ENCODE assay signal across 1 cellular context in genomic region chr5:126624534-126624933, GRCh38.
TF ChIP-seq lines count a peak whose summit lies in the region.

No MANE protein-coding gene starts in this region.

TF ChIP-seq in SK-N-SH, 30 proteins besides CTCF, POLR2A, EP300 and RAD21 (continued from another document):
- peak; percentile 36; the same call in 1 of the 2 replicates for TF ChIP-seq MAX (IDR thresholded peaks at IDR 0.05; ENCODE audit: low read depth)
- no peak for TF ChIP-seq SIN3A (IDR thresholded peaks at IDR 0.05; ENCODE audit: borderline replicate concordance, low read depth, low read length)
- TF ChIP-seq PBX3 (IDR thresholded peaks at IDR 0.05): peak; percentile 33; the same call in 1 of the 2 replicates
- TF ChIP-seq RFX5 (IDR thresholded peaks at IDR 0.05; ENCODE audit: low read length): no peak
- TF ChIP-seq FOXM1 (IDR thresholded peaks at IDR 0.05; ENCODE audit: low read depth): no peak
- TF ChIP-seq REST (IDR thresholded peaks at IDR 0.05; ENCODE audit: low read depth, low read length): no peak
- TF ChIP-seq RCOR1 (IDR thresholded peaks at IDR 0.05; ENCODE audit: low read length): no peak
- TF ChIP-seq GABPA (IDR thresholded peaks at IDR 0.05; ENCODE audit: low read depth): no peak
- TF ChIP-seq ELF1 (IDR thresholded peaks at IDR 0.05): no peak
- no peak for TF ChIP-seq EZH2phosphoT487 (IDR thresholded peaks at IDR 0.05; ENCODE audit: borderline replicate concordance, low read depth)
- TF ChIP-seq NFIC (IDR thresholded peaks at IDR 0.05; ENCODE audit: borderline replicate concordance): no peak
- no peak for TF ChIP-seq NRF1 (IDR thresholded peaks at IDR 0.05; ENCODE audit: low read depth, low read length)
- TF ChIP-seq TAF1 (IDR thresholded peaks at IDR 0.05; ENCODE audit: borderline replicate concordance, low read depth, low read length): no peak
- peak; percentile 28; the same call in 1 of the 2 replicates for TF ChIP-seq TCF12 (IDR thresholded peaks at IDR 0.05)
- no peak for TF ChIP-seq TEAD4 (IDR thresholded peaks at IDR 0.05; ENCODE audit: borderline replicate concordance, insufficient read depth)
- no peak for TF ChIP-seq FOXJ3 (CRISPR knock-in tag; IDR thresholded peaks at IDR 0.05)
- no peak for TF ChIP-seq USF1 (IDR thresholded peaks at IDR 0.05; ENCODE audit: borderline replicate concordance, low read depth)
- peak; percentile 87 for TF ChIP-seq FOSL2 (IDR thresholded peaks at IDR 0.05; ENCODE audit: borderline replicate concordance, low read depth)
- no peak for TF ChIP-seq MEF2A (IDR thresholded peaks at IDR 0.05; ENCODE audit: borderline replicate concordance, low read depth)
- no peak for TF ChIP-seq CHD2 (IDR thresholded peaks at IDR 0.05; ENCODE audit: low read length, partially characterized antibody)
